ENCODE assay signal across 7 cellular contexts in genomic region chr12:22032732-22033131, GRCh38.
"Had no signal": no experiment of that assay in that cellular context is flagged by ENCODE, and none has a peak within 500 bp of the region (broad histone marks: within the 10 kb centered on the region; RNA-seq: fewer than 3 reads in every experiment).

No MANE protein-coding gene starts in this region.

- H3K4me3 ChIP-seq: GM12878 had no signal

- ATAC-seq: GM12878 had no signal

- DNase-seq: GDM1, GF-D8 had no signal

- FAIRE-seq: GM12878, GM12891, GM12892, GM18507, GM19239 had no signal
